In the genomic region with DNA sequence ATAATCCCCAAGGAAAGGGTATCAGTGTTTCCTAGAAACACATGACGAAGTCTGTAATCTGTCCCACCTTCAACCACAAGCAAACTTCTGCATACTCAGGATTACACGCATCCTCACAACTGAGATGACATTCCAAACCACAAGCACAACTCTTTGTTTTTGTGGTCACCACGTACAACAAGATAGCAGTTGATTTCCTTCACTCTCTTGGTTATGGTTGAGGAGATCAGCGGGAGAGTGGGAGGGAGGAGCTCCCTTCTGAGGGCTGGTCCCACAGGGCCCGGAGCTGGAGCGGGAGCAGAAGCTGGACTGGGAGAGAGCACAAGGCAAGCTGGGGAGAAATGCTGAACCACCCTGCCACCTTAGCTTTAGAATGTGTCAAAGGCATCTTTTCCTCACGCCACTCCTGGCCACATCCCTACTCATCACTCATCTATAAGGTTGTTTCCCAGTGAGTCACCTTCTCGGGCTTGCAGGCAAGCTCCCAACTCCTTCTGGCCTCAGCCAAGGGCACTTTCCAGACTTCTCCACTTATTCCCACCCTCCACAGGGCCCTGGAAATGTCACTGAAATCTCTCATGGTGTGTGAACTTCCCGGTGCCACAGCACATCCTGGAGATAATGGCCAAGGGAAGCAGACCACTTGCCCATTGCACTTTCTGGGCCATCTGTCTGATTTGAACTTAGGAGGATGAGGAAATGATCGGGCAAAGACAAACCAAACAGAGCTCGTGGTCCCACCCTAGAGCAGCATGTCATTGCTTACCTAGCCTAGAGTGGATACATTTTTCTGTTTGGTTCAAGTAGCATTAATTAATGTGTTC, we compare ENCODE assay signal across 13 cellular contexts.
A peak's percentile ranks its signal among the peaks of the same experiment; 100 is the strongest.
DNase-seq lines count a peak whose midpoint lies in the region; ATAC-seq and TF ChIP-seq lines count a peak whose summit lies in the region.
"Had no signal": no experiment of that assay in that cellular context is flagged by ENCODE, and none has a peak within 500 bp of the region (broad histone marks: within the 10 kb centered on the region; RNA-seq: fewer than 3 reads in every experiment).

No MANE protein-coding gene starts in this region.

- peaks cover 6% of the 10 kb centered on the region for H3K4me1 ChIP-seq in lower lobe of right lung

- H3K4me1 Mint-ChIP-seq in activated naive CD4-positive, alpha-beta T cell treated with anti-CD3 and anti-CD28 coated beads, Interleukin-2, amount 10 ng/mL, durations not matched to agents 7 days and 5 days: peaks cover 5% of the 10 kb centered on the region

- peaks cover 10% of the 10 kb centered on the region for H3K27me3 ChIP-seq in brain microvascular endothelial cell (replicated peaks)
- H3K27me3 ChIP-seq in lower lobe of right lung (ENCODE audit: low read depth): no peaks in the 10 kb centered on the region
- H3K27me3 ChIP-seq: adrenal gland had no signal

- no peaks in the 10 kb centered on the region for H3K9me3 Mint-ChIP-seq in activated naive CD4-positive, alpha-beta T cell treated with anti-CD3 and anti-CD28 coated beads, Interleukin-2, amount 10 ng/mL, durations not matched to agents 7 days and 5 days
- H3K9me3 Mint-ChIP-seq: H9 had no signal

- H3K27ac ChIP-seq in brain microvascular endothelial cell (no peak overlapping the region), lower lobe of right lung (peak overlapping the region; percentile 46), substantia nigra (ENCODE audit: low read depth, low read length, poor library complexity, severe bottlenecking) (no peak overlapping the region)
- H3K27ac ChIP-seq: adrenal gland had no signal

- POLR2A ChIA-PET in GM10248 (lab: Yijun Ruan, JAX): no interaction called here

- intact Hi-C loops in lower lobe of right lung (cut with DNase I): no loop called here

- peaks cover 51% of the 10 kb centered on the region for H3K27me3 Mint-ChIP-seq in activated naive CD4-positive, alpha-beta T cell treated with anti-CD3 and anti-CD28 coated beads, Interleukin-2, amount 10 ng/mL, durations not matched to agents 7 days and 5 days

- H3K4me3 Mint-ChIP-seq in activated naive CD4-positive, alpha-beta T cell treated with anti-CD3 and anti-CD28 coated beads, Interleukin-2, amount 10 ng/mL, durations not matched to agents 7 days and 5 days: no peak overlapping the region
- H3K4me3 Mint-ChIP-seq: activated CD8-positive, alpha-beta T cell treated with anti-CD3 and anti-CD28 coated beads, Interleukin-2, amount 10 ng/mL, durations not matched to agents 7 days and 5 days; H9 had no signal

- H3K27ac Mint-ChIP-seq in activated naive CD4-positive, alpha-beta T cell treated with anti-CD3 and anti-CD28 coated beads, Interleukin-2, amount 10 ng/mL, durations not matched to agents 7 days and 5 days: no peak overlapping the region
- H3K27ac Mint-ChIP-seq: activated CD8-positive, alpha-beta T cell treated with anti-CD3 and anti-CD28 coated beads, Interleukin-2, amount 10 ng/mL, durations not matched to agents 7 days and 5 days; H9 had no signal

- peak in 1 of 2 donors; percentile 25 for ATAC-seq in lower lobe of right lung
- ATAC-seq: activated CD8-positive, alpha-beta T cell treated with anti-CD3 and anti-CD28 coated beads, Interleukin-2, amount 10 ng/mL, durations not matched to agents 7 days and 5 days had no signal

- DNase-seq in CMK (ENCODE audit: low read depth) (peak; percentile 94), MV-4-11 (lab: John Stamatoyannopoulos, UW) (peak; percentile 2), brain microvascular endothelial cell (peak; percentile 84), lower lobe of right lung (no peak), SHP77 treated with DMSO at 0.1 percent for 48 hours (lab: John Stamatoyannopoulos, UW) (no peak), substantia nigra (lab: John Stamatoyannopoulos, UW) (no peak), GM10248 (ENCODE audit: extremely low spot score) (no peak)
- no peak for DNase-seq in activated naive CD4-positive, alpha-beta T cell treated with anti-CD3 and anti-CD28 coated beads, Interleukin-2, amount 10 ng/mL, durations not matched to agents 7 days and 5 days
- DNase-seq: activated CD8-positive, alpha-beta T cell treated with anti-CD3 and anti-CD28 coated beads, Interleukin-2, amount 10 ng/mL, durations not matched to agents 7 days and 5 days; Caco-2; H9; NCI-H1417 treated with DMSO at 0.1 percent for 48 hours had no signal

- H3K36me3 Mint-ChIP-seq in activated naive CD4-positive, alpha-beta T cell treated with anti-CD3 and anti-CD28 coated beads, Interleukin-2, amount 10 ng/mL, durations not matched to agents 7 days and 5 days: no peaks in the 10 kb centered on the region

- TF ChIP-seq CTCF in brain microvascular endothelial cell (IDR thresholded peaks at IDR 0.05; ENCODE audit: low read depth, low read length, missing control alignments): no peak
- TF ChIP-seq CTCF in lower lobe of right lung (IDR thresholded peaks at IDR 0.05): no peak
- TF ChIP-seq CTCF in GM10248 (IDR thresholded peaks at IDR 0.05; ENCODE audit: control extremely low read depth, extremely low read depth, low read depth, missing control alignments): no peak

- in situ Hi-C loops in brain microvascular endothelial cell (cut with HindIII; ENCODE audit: low pct_ligation_motif_present, low sequenced_read_pairs): no loop called here

- H3K36me3 ChIP-seq in brain microvascular endothelial cell (replicated peaks): no peaks in the 10 kb centered on the region
- H3K36me3 ChIP-seq in lower lobe of right lung: no peaks in the 10 kb centered on the region
- H3K36me3 ChIP-seq: adrenal gland had no signal

- CTCF ChIA-PET in activated naive CD4-positive, alpha-beta T cell treated with anti-CD3 and anti-CD28 coated beads, Interleukin-2, amount 10 ng/mL, durations not matched to agents 7 days and 5 days (lab: Charles Lee): no interaction called here
- CTCF ChIA-PET in GM10248 (lab: Yijun Ruan, JAX): interaction anchor here (0.9 to 5.3 kb wide), 5 partner anchors 11 to 133 kb away, joined by 3 to 26 read pairs (median 9); no protein-coding TSS in a partner anchor

- H3K9me3 ChIP-seq in lower lobe of right lung: no peaks in the 10 kb centered on the region
- H3K9me3 ChIP-seq: adrenal gland, Caco-2 had no signal

- H3K4me3 ChIP-seq in brain microvascular endothelial cell (ENCODE audit: low read depth, low read length) (no peak overlapping the region), lower lobe of right lung (no peak overlapping the region)
- H3K4me3 ChIP-seq: adrenal gland had no signal

Comparison
In these comparisons a context has a peak if more than half of its experiments do, and no peak if none do; other contexts are left out.
1. DNase-seq: peak in CMK (single experiment), MV-4-11 (single experiment) and brain microvascular endothelial cell (single experiment); none in lower lobe of right lung (single experiment), SHP77 treated with DMSO at 0.1 percent for 48 hours (single experiment), substantia nigra (0 of 49), activated naive CD4-positive, alpha-beta T cell treated with anti-CD3 and anti-CD28 coated beads, Interleukin-2, amount 10 ng/mL, durations not matched to agents 7 days and 5 days (single experiment) and GM10248 (single experiment).